In the genomic region with DNA sequence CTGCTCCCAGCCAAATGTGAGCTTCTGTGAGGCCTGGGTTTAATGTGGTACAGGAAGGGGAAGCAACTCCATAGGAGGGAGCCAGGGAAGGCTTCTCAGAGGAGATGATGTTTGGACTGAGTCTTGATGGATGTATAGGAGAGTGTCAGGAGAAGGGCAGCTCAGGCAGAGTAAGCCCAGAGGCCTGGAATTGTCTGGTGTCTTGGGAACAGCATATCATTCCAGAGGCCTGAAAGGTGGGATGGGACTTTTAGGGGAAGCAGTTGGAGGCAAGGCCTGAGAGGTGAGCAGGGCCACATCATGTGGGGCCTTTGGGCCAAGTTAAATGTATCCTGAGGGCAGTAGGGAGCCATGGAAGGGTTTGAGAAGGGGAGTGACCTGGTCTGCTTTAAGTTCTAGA, we compare ENCODE assay signal across 24 cellular contexts.
"Had no signal": no experiment of that assay in that cellular context is flagged by ENCODE, and none has a peak within 500 bp of the region (broad histone marks: within the 10 kb centered on the region; RNA-seq: fewer than 3 reads in every experiment).

No MANE protein-coding gene starts in this region.

- H3K36me3 Mint-ChIP-seq: activated naive CD4-positive, alpha-beta T cell treated with anti-CD3 and anti-CD28 coated beads, Interleukin-2, amount 10 ng/mL, durations not matched to agents 7 days and 5 days; immature natural killer cell; natural killer cell; WTC11 had no signal

- H3K27ac ChIP-seq: ascending aorta, esophagus muscularis mucosa, gastroesophageal sphincter, heart left ventricle, pancreas, right lobe of liver, suprapubic skin, transverse colon had no signal

- H3K9me3 Mint-ChIP-seq: activated naive CD4-positive, alpha-beta T cell treated with anti-CD3 and anti-CD28 coated beads, Interleukin-2, amount 10 ng/mL, durations not matched to agents 7 days and 5 days; activated naive CD8-positive, alpha-beta T cell treated with anti-CD3 and anti-CD28 coated beads, Interleukin-2, amount 50 U/mL, for 24 hours; activated T-cell treated with anti-CD3 and anti-CD28 coated beads, Interleukin-2, amount 50 U/mL, for 24 hours; immature natural killer cell; natural killer cell; stimulated activated naive CD8-positive, alpha-beta T cell treated with anti-CD3 and anti-CD28 coated beads, Interleukin-15, Interleukin-2, amounts not matched to agents 100 ng/mL and 50 ng/mL, for 24 hours had no signal

- H3K36me3 ChIP-seq: ascending aorta, esophagus muscularis mucosa, gastroesophageal sphincter, heart left ventricle, pancreas, right lobe of liver, suprapubic skin, transverse colon had no signal

- DNase-seq: activated CD4-positive, alpha-beta T cell treated with anti-CD3 and anti-CD28 coated beads for 36 hours; activated CD4-positive, alpha-beta T cell treated with anti-CD3 and anti-CD28 coated beads, Interleukin-2, amount 50 U/mL, for 48 hours; activated naive CD4-positive, alpha-beta T cell treated with anti-CD3 and anti-CD28 coated beads, Interleukin-2, amount 10 ng/mL, durations not matched to agents 7 days and 5 days; activated naive CD8-positive, alpha-beta T cell treated with anti-CD3 and anti-CD28 coated beads, Interleukin-2, amount 50 U/mL, for 24 hours; activated T-cell treated with anti-CD3 and anti-CD28 coated beads, Interleukin-2, amount 50 U/mL, for 24 hours; cerebellar nuclear complex; effector CD4-positive, alpha-beta T cell; heart left ventricle; immature natural killer cell; mesenchymal stem cell; natural killer cell; pancreas; right lobe of liver; stimulated activated CD4-positive, alpha-beta T cell treated with anti-CD3 and anti-CD28 coated beads, Interleukin-15, amount 100 ng/mL, for 24 hours; stimulated activated CD4-positive, alpha-beta T cell treated with anti-CD3 and anti-CD28 coated beads, Interleukin-2, amount 100 ng/mL, for 48 hours; transverse colon had no signal

- ATAC-seq: activated CD4-positive, alpha-beta T cell treated with anti-CD3 and anti-CD28 coated beads for 36 hours; activated naive CD8-positive, alpha-beta T cell treated with anti-CD3 and anti-CD28 coated beads, Interleukin-2, amount 50 U/mL, for 24 hours; gastroesophageal sphincter; heart left ventricle; natural killer cell; WTC11 had no signal

- H3K4me1 ChIP-seq: ascending aorta, esophagus muscularis mucosa, gastroesophageal sphincter, heart left ventricle had no signal

- H3K4me1 Mint-ChIP-seq: immature natural killer cell had no signal

- H3K9me3 ChIP-seq: ascending aorta, pancreas, right lobe of liver, suprapubic skin, transverse colon had no signal

- H3K4me3 ChIP-seq: ascending aorta, esophagus muscularis mucosa, gastroesophageal sphincter, heart left ventricle, pancreas, right lobe of liver, suprapubic skin, transverse colon had no signal

- H3K4me3 Mint-ChIP-seq: activated CD4-positive, alpha-beta T cell treated with anti-CD3 and anti-CD28 coated beads for 36 hours; activated naive CD4-positive, alpha-beta T cell treated with anti-CD3 and anti-CD28 coated beads, Interleukin-2, amount 10 ng/mL, durations not matched to agents 7 days and 5 days; activated naive CD8-positive, alpha-beta T cell treated with anti-CD3 and anti-CD28 coated beads, Interleukin-2, amount 50 U/mL, for 24 hours; activated T-cell treated with anti-CD3 and anti-CD28 coated beads, Interleukin-2, amount 50 U/mL, for 24 hours; immature natural killer cell; natural killer cell; stimulated activated naive CD8-positive, alpha-beta T cell treated with anti-CD3 and anti-CD28 coated beads, Interleukin-15, Interleukin-2, amounts not matched to agents 100 ng/mL and 50 ng/mL, for 24 hours; WTC11 had no signal

- H3K27ac Mint-ChIP-seq: activated CD4-positive, alpha-beta T cell treated with anti-CD3 and anti-CD28 coated beads for 36 hours; activated naive CD4-positive, alpha-beta T cell treated with anti-CD3 and anti-CD28 coated beads, Interleukin-2, amount 10 ng/mL, durations not matched to agents 7 days and 5 days; activated naive CD8-positive, alpha-beta T cell treated with anti-CD3 and anti-CD28 coated beads, Interleukin-2, amount 50 U/mL, for 24 hours; activated T-cell treated with anti-CD3 and anti-CD28 coated beads, Interleukin-2, amount 50 U/mL, for 24 hours; natural killer cell; stimulated activated naive CD8-positive, alpha-beta T cell treated with anti-CD3 and anti-CD28 coated beads, Interleukin-15, Interleukin-2, amounts not matched to agents 100 ng/mL and 50 ng/mL, for 24 hours; WTC11 had no signal

- FAIRE-seq: endothelial cell of umbilical vein, pancreas, small intestine had no signal
